Comparison of ENCODE assay signal across 1 cellular context in genomic region chr22:50488006-50488677, GRCh38.
TF ChIP-seq lines count a peak whose summit lies in the region.

No MANE protein-coding gene starts in this region.

TF ChIP-seq in HepG2, 621 proteins besides CTCF, POLR2A, EP300 and RAD21 (continued from another document):
- no peak for TF ChIP-seq ZNF766 (CRISPR knock-in tag; IDR thresholded peaks at IDR 0.05; ENCODE audit: borderline replicate concordance)
- TF ChIP-seq ARHGAP35 (CRISPR knock-in tag; IDR thresholded peaks at IDR 0.05; ENCODE audit: borderline replicate concordance): no peak
- TF ChIP-seq ASH2L (IDR thresholded peaks at IDR 0.05; ENCODE audit: insufficient read length, low read depth, low read length): no peak
